Comparison of ENCODE assay signal across 18 cellular contexts in the genomic region with DNA sequence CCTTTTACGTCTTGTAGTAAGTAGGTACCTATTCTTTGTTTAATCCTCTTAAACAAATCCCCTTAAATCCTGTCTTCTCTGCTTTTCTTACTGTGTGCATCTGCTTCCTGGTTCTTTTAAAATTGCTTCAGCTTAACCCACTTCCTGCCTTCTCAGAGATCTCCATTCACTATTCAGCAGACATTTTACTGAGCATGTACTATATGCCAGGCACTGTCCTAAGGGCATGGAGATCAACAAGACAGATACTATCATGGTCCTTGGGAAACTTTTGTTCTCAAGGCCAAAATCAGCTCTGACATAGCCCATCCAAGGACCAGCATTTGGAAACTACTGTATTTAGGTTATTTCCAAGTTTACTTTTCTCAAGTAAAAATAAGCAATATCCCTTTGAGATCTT.
"Had no signal": no experiment of that assay in that cellular context is flagged by ENCODE, and none has a peak within 500 bp of the region (broad histone marks: within the 10 kb centered on the region; RNA-seq: fewer than 3 reads in every experiment).

No MANE protein-coding gene starts in this region.

- H3K9me3 ChIP-seq: breast epithelium, esophagus muscularis mucosa, sigmoid colon, spleen, thyroid gland had no signal

- H3K36me3 ChIP-seq: breast epithelium, esophagus muscularis mucosa, sigmoid colon, spleen, thyroid gland had no signal

- ATAC-seq: activated CD4-positive, CD25-positive, alpha-beta regulatory T cell treated with anti-CD3 and anti-CD28 coated beads, Interleukin-2, amount 50 U/mL, for 24 hours; stimulated activated naive B cell treated with anti-CD40 and anti-IgM and Interleukin-4, amounts not matched to agents 10 μg/mL and 1 μg/mL and 100 μg/mL, for 72 hours had no signal

- H3K4me1 Mint-ChIP-seq: activated naive CD4-positive, alpha-beta T cell treated with anti-CD3 and anti-CD28 coated beads, Interleukin-2, amount 10 ng/mL, durations not matched to agents 7 days and 5 days; memory B cell; stimulated activated naive B cell treated with anti-CD40 and anti-IgM and Interleukin-4, amounts not matched to agents 10 μg/mL and 1 μg/mL and 100 μg/mL, for 72 hours had no signal

- H3K9me3 Mint-ChIP-seq: memory B cell had no signal

- H3K27ac Mint-ChIP-seq: activated CD4-positive, alpha-beta T cell treated with anti-CD3 and anti-CD28 coated beads, Interleukin-2, amount 10 ng/mL, durations not matched to agents 7 days and 5 days; activated naive CD4-positive, alpha-beta T cell treated with anti-CD3 and anti-CD28 coated beads, Interleukin-2, amount 10 ng/mL, durations not matched to agents 7 days and 5 days; memory B cell; stimulated activated naive B cell treated with anti-CD40 and anti-IgM and Interleukin-4, amounts not matched to agents 10 μg/mL and 1 μg/mL and 100 μg/mL, for 72 hours had no signal

- H3K36me3 Mint-ChIP-seq: activated naive CD4-positive, alpha-beta T cell treated with anti-CD3 and anti-CD28 coated beads, Interleukin-2, amount 10 ng/mL, durations not matched to agents 7 days and 5 days; memory B cell; stimulated activated naive B cell treated with anti-CD40 and anti-IgM and Interleukin-4, amounts not matched to agents 10 μg/mL and 1 μg/mL and 100 μg/mL, for 72 hours had no signal

- DNase-seq: activated CD4-positive, alpha-beta T cell treated with anti-CD3 and anti-CD28 coated beads, Interleukin-2, amount 10 ng/mL, durations not matched to agents 7 days and 5 days; activated CD8-positive, alpha-beta memory T cell treated with anti-CD3 and anti-CD28 coated beads for 24 hours; activated CD8-positive, alpha-beta memory T cell treated with anti-CD3 and anti-CD28 coated beads, Interleukin-2, amount 50 U/mL, for 48 hours; activated effector memory CD4-positive, alpha-beta T cell treated with Interleukin-2 at 50 U/mL for 16 hours; activated naive CD4-positive, alpha-beta T cell treated with anti-CD3 and anti-CD28 coated beads, Interleukin-2, amount 10 ng/mL, durations not matched to agents 7 days and 5 days; activated T-cell treated with anti-CD3 and anti-CD28 coated beads, Interleukin-2, amount 50 U/mL, for 48 hours; cortex of kidney; occipital lobe; posterior cingulate gyrus; sigmoid colon; spleen; stimulated activated CD4-positive, alpha-beta T cell treated with anti-CD3 and anti-CD28 coated beads, Interleukin-4, amount 100 ng/mL, for 4 hours; stimulated activated naive B cell treated with anti-CD40 and anti-IgM and Interleukin-4, amounts not matched to agents 10 μg/mL and 1 μg/mL and 100 μg/mL, for 72 hours; thyroid gland had no signal

- H3K4me1 ChIP-seq: breast epithelium, esophagus muscularis mucosa, sigmoid colon, spleen, thyroid gland had no signal

- H3K27me3 Mint-ChIP-seq: activated naive CD4-positive, alpha-beta T cell treated with anti-CD3 and anti-CD28 coated beads, Interleukin-2, amount 10 ng/mL, durations not matched to agents 7 days and 5 days; memory B cell had no signal

- H3K27me3 ChIP-seq: breast epithelium, esophagus muscularis mucosa, sigmoid colon, thyroid gland had no signal

- H3K27ac ChIP-seq: breast epithelium, esophagus muscularis mucosa, sigmoid colon, spleen, thyroid gland had no signal

- H3K4me3 Mint-ChIP-seq: activated CD4-positive, alpha-beta T cell treated with anti-CD3 and anti-CD28 coated beads, Interleukin-2, amount 10 ng/mL, durations not matched to agents 7 days and 5 days; activated naive CD4-positive, alpha-beta T cell treated with anti-CD3 and anti-CD28 coated beads, Interleukin-2, amount 10 ng/mL, durations not matched to agents 7 days and 5 days; memory B cell; stimulated activated naive B cell treated with anti-CD40 and anti-IgM and Interleukin-4, amounts not matched to agents 10 μg/mL and 1 μg/mL and 100 μg/mL, for 72 hours had no signal

- H3K4me3 ChIP-seq: breast epithelium, esophagus muscularis mucosa, sigmoid colon, spleen, thyroid gland had no signal
